ENCODE assay signal across 1 cellular context in genomic region chr19:3673506-3674439, GRCh38.
TF ChIP-seq lines count a peak whose summit lies in the region.

No MANE protein-coding gene starts in this region.

TF ChIP-seq in H1, 55 proteins besides CTCF, POLR2A, EP300 and RAD21:
- no peak for TF ChIP-seq YY1 (IDR thresholded peaks at IDR 0.05; ENCODE audit: low read depth, low read length)
- TF ChIP-seq GTF2F1 (IDR thresholded peaks at IDR 0.05; ENCODE audit: borderline replicate concordance, low read depth, low read length), result no peak
- TF ChIP-seq KDM5A (IDR thresholded peaks at IDR 0.05; ENCODE audit: low read length), result no peak
- no peak for TF ChIP-seq CHD7 (IDR thresholded peaks at IDR 0.05; ENCODE audit: insufficient replicate concordance, low read length)
- no peak for TF ChIP-seq RBBP5 (IDR thresholded peaks at IDR 0.05; ENCODE audit: borderline replicate concordance, low read depth, low read length)
- no peak for TF ChIP-seq TAF7 (optimal IDR thresholded peaks at IDR 0.05; ENCODE audit: borderline replicate concordance, low read depth, low read length)
- no peak for TF ChIP-seq CTBP2 (IDR thresholded peaks at IDR 0.05; ENCODE audit: borderline replicate concordance, insufficient read depth, insufficient read length, low read length)
- no peak for TF ChIP-seq MAFK (IDR thresholded peaks at IDR 0.05; ENCODE audit: low read depth, low read length)
- no peak for TF ChIP-seq USF2 (IDR thresholded peaks at IDR 0.05; ENCODE audit: low read length)
